In the genomic region with DNA sequence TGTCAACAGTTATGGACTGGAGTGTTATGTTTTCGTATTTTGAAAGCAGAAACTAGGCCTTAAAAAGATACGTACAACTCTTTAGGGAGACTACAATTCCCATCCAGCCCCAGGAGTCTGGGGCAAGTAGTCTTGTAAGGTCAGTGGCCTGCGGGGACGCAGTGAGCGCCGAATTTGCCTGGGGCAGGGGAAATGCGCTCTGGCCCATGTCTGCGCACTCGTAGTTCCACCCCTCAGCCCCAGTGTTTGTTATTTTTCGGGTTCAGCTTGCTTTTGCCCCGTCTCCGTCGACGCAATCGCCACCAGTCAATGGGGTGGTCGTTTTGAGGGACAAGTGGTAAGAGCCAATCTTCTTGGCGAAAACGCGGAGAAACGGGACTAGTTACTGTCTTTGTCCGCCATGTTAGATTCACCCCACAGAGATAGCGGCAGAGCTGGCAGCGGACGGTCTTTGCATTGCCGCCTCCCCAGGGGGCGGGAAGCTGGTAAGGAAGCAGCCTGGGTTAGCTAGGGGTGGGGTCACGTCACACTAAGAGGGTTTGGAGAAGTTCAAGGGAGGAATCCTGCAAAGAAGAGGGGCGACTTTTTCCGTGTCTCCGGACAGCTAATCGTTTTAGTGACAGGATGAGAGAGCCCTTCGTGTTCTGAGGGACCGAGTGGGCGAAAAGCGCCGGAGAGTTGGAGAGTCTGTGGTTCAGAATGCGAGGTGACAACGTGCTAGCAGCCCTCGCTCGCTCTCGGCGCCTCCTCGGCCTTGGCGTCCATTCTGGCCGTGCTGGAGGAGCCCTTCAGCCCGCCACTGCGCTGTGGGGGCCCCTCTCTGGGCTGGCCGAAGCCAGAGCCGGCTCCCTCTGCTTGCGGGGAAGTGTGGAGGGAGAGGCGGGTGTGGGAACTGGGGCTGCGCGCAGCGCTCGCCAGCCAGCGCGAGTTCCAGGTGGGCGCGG, we compare ENCODE assay signal across 8 cellular contexts.
DNase-seq lines count a peak whose midpoint lies in the region; ATAC-seq lines count a peak whose summit lies in the region.

No MANE protein-coding gene starts in this region.

- peak overlapping the region; percentile 98 for H3K27ac ChIP-seq in iPS-18a (ENCODE audit: low read length)

- ATAC-seq in stimulated activated naive CD8-positive, alpha-beta T cell treated with anti-CD3 and anti-CD28 coated beads, Interleukin-15, amount 100 ng/mL, for 72 hours, result no peak

- H3K36me3 Mint-ChIP-seq in activated T-cell treated with anti-CD3 and anti-CD28 coated beads, Interleukin-2, amount 50 U/mL, for 24 hours (ENCODE audit: low read depth), result peaks cover 77% of the 10 kb centered on the region

- H3K27me3 Mint-ChIP-seq in activated T-cell treated with anti-CD3 and anti-CD28 coated beads, Interleukin-2, amount 50 U/mL, for 24 hours, result no peaks in the 10 kb centered on the region
- no peaks in the 10 kb centered on the region for H3K27me3 Mint-ChIP-seq in stimulated activated naive CD8-positive, alpha-beta T cell treated with anti-CD3 and anti-CD28 coated beads, Interleukin-15, amount 100 ng/mL, for 72 hours

- H3K9me3 ChIP-seq in iPS-18a (ENCODE audit: control insufficient read depth, low read depth, low read length), result no peaks in the 10 kb centered on the region

- H3K4me1 Mint-ChIP-seq in activated T-cell treated with anti-CD3 and anti-CD28 coated beads, Interleukin-2, amount 50 U/mL, for 24 hours (ENCODE audit: low read depth), result peaks cover 42% of the 10 kb centered on the region
- peaks cover 57% of the 10 kb centered on the region for H3K4me1 Mint-ChIP-seq in stimulated activated naive CD8-positive, alpha-beta T cell treated with anti-CD3 and anti-CD28 coated beads, Interleukin-15, amount 100 ng/mL, for 72 hours

- H3K4me3 ChIP-seq in iPS-18a (ENCODE audit: low read length), result peak overlapping the region; percentile 96

- H3K36me3 ChIP-seq in iPS-18a (ENCODE audit: control insufficient read depth, low read depth, low read length), result no peaks in the 10 kb centered on the region

- H3K4me1 ChIP-seq in iPS-18a (ENCODE audit: control insufficient read depth, low read depth, low read length), result no peaks in the 10 kb centered on the region

- H3K9me3 Mint-ChIP-seq in activated T-cell treated with anti-CD3 and anti-CD28 coated beads, Interleukin-2, amount 50 U/mL, for 24 hours, result no peaks in the 10 kb centered on the region
- no peaks in the 10 kb centered on the region for H3K9me3 Mint-ChIP-seq in stimulated activated naive CD8-positive, alpha-beta T cell treated with anti-CD3 and anti-CD28 coated beads, Interleukin-15, amount 100 ng/mL, for 72 hours

- peak; percentile 5 for DNase-seq in stimulated activated CD4-positive, alpha-beta T cell treated with anti-CD3 and anti-CD28 coated beads, Interleukin-15, amount 100 ng/mL, for 24 hours
- no peak for DNase-seq in stimulated activated CD4-positive, alpha-beta T cell treated with anti-CD3 and anti-CD28 coated beads, Interleukin-4, amount 100 ng/mL, for 24 hours
- DNase-seq in activated T-cell treated with anti-CD3 and anti-CD28 coated beads, Interleukin-2, amount 50 U/mL, for 24 hours, result peak; percentile 37
- peak; percentile 5 to 16 for DNase-seq in stimulated activated naive CD8-positive, alpha-beta T cell treated with anti-CD3 and anti-CD28 coated beads, Interleukin-15, amount 100 ng/mL, for 72 hours
- DNase-seq in NCI-H226, result no peak
- DNase-seq in activated gamma-delta T cell (lab: John Stamatoyannopoulos, UW), result no peak
- no peak for DNase-seq in NCI-H446 (lab: John Stamatoyannopoulos, UW)

- no peaks in the 10 kb centered on the region for H3K27me3 ChIP-seq in iPS-18a (ENCODE audit: control insufficient read depth, insufficient read depth, low read length)

- H3K9ac ChIP-seq in iPS-18a (ENCODE audit: low read length), result peak overlapping the region; percentile 96

- H3K4me3 Mint-ChIP-seq in activated T-cell treated with anti-CD3 and anti-CD28 coated beads, Interleukin-2, amount 50 U/mL, for 24 hours, result peak overlapping the region; percentile 98
- H3K4me3 Mint-ChIP-seq in stimulated activated naive CD8-positive, alpha-beta T cell treated with anti-CD3 and anti-CD28 coated beads, Interleukin-15, amount 100 ng/mL, for 72 hours, result peak overlapping the region; percentile 97 to 100

- peak overlapping the region; percentile 100 for H3K27ac Mint-ChIP-seq in activated T-cell treated with anti-CD3 and anti-CD28 coated beads, Interleukin-2, amount 50 U/mL, for 24 hours
- H3K27ac Mint-ChIP-seq in stimulated activated naive CD8-positive, alpha-beta T cell treated with anti-CD3 and anti-CD28 coated beads, Interleukin-15, amount 100 ng/mL, for 72 hours, result peak overlapping the region; percentile 100

Comparison
In these comparisons a context has a peak if more than half of its experiments do, and no peak if none do; other contexts are left out.
1. DNase-seq: peak in stimulated activated CD4-positive, alpha-beta T cell treated with anti-CD3 and anti-CD28 coated beads, Interleukin-15, amount 100 ng/mL, for 24 hours (single experiment), activated T-cell treated with anti-CD3 and anti-CD28 coated beads, Interleukin-2, amount 50 U/mL, for 24 hours (single experiment) and stimulated activated naive CD8-positive, alpha-beta T cell treated with anti-CD3 and anti-CD28 coated beads, Interleukin-15, amount 100 ng/mL, for 72 hours (2 of 2); none in stimulated activated CD4-positive, alpha-beta T cell treated with anti-CD3 and anti-CD28 coated beads, Interleukin-4, amount 100 ng/mL, for 24 hours (single experiment), NCI-H226 (single experiment), activated gamma-delta T cell (single experiment) and NCI-H446 (0 of 2).